In the genomic region with DNA sequence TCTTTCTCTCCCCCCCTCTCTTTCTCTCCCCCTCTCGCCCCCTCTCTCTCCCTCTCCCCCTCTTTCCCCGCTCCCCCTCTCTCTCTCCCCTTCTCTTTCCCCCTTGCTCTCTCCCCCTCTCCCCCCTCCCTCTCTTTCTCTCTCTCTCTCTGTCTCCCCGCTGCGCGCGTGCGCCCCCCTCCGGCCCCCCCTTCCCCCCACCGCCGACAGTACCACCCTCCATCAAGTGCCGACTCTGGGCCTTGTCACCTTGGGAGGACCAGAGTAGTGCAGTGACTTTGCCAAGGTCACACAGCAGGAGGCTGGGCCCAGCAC, we compare ENCODE assay signal across 1 cellular context.
TF ChIP-seq lines count a peak whose summit lies in the region.

No MANE protein-coding gene starts in this region.

TF ChIP-seq in K562, 482 proteins besides CTCF, POLR2A, EP300 and RAD21 (continued from another document):
- TF ChIP-seq HNRNPK (IDR thresholded peaks at IDR 0.05; ENCODE audit: low read depth, low read length, poor library complexity, severe bottlenecking): no peak
- TF ChIP-seq, protein P1, sequence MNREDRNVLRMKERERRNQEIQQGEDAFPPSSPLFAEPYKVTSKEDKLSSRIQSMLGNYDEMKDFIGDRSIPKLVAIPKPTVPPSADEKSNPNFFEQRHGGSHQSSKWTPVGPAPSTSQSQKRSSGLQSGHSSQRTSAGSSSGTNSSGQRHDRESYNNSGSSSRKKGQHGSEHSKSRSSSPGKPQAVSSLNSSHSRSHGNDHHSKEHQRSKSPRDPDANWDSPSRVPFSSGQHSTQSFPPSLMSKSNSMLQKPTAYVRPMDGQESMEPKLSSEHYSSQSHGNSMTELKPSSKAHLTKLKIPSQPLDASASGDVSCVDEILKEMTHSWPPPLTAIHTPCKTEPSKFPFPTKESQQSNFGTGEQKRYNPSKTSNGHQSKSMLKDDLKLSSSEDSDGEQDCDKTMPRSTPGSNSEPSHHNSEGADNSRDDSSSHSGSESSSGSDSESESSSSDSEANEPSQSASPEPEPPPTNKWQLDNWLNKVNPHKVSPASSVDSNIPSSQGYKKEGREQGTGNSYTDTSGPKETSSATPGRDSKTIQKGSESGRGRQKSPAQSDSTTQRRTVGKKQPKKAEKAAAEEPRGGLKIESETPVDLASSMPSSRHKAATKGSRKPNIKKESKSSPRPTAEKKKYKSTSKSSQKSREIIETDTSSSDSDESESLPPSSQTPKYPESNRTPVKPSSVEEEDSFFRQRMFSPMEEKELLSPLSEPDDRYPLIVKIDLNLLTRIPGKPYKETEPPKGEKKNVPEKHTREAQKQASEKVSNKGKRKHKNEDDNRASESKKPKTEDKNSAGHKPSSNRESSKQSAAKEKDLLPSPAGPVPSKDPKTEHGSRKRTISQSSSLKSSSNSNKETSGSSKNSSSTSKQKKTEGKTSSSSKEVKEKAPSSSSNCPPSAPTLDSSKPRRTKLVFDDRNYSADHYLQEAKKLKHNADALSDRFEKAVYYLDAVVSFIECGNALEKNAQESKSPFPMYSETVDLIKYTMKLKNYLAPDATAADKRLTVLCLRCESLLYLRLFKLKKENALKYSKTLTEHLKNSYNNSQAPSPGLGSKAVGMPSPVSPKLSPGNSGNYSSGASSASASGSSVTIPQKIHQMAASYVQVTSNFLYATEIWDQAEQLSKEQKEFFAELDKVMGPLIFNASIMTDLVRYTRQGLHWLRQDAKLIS (CRISPR knock-in tag; IDR thresholded peaks at IDR 0.05): no peak
- no peak for TF ChIP-seq KAT7 (CRISPR knock-in tag; IDR thresholded peaks at IDR 0.05; ENCODE audit: borderline replicate concordance)
